21 cellular contexts compared by ENCODE assay signal in genomic region chr10:34260904-34261303, GRCh38.
"Had no signal": no experiment of that assay in that cellular context is flagged by ENCODE, and none has a peak within 500 bp of the region (broad histone marks: within the 10 kb centered on the region; RNA-seq: fewer than 3 reads in every experiment).

No MANE protein-coding gene starts in this region.

- ATAC-seq: K562, Panc1, PC-3, SK-N-SH treated with all-trans-retinoic acid at 6 μM for 48 hours, T-helper 17 cell had no signal

- H3K4me3 ChIP-seq: K562 had no signal

- H3K9ac ChIP-seq: KMS-11 had no signal

- H3K4me2 ChIP-seq: KMS-11 had no signal

- DNase-seq: NCI-H1092, NCI-H1105 treated with DMSO at 0.1 percent for 48 hours, NCI-H1417 treated with DMSO at 0.1 percent for 48 hours, NCI-H1694, NCI-H1930, NCI-H2171 treated with DMSO at 0.1 percent for 48 hours, NCI-H226, NCI-H446, NCI-H510A, NCI-H524 treated with DMSO at 0.1 percent for 48 hours, NCI-H774, PC-3, SHP77, T-helper 1 cell, T-helper 17 cell had no signal

- H3K27ac ChIP-seq: HL-60, KMS-11, RWPE1 had no signal
